Comparison of ENCODE assay signal across 2 cellular contexts in the genomic region with DNA sequence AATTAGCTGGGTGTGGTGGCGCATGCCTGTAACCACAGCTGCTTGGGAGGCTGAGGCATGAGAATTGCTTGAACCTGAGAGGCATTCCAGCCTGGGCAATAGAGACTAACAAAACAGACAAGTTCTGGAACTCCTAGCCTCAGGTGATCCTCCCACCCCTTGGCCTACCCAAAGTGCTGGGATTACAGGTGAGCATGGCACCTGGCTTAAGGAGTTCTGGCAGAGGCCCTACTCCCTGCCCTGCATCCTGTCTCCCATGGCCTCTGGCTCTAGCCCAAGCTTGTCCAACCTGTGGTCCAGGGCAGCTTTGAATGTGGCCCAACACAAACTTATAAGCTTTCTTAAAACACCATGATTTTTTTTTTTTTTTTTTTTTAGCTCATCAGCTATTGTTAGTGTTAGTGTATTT.
TF ChIP-seq lines count a peak whose summit lies in the region.

No MANE protein-coding gene starts in this region.

TF ChIP-seq in A549, 52 proteins besides CTCF, POLR2A, EP300 and RAD21 (continued from another document):
- TF ChIP-seq, protein P1, sequence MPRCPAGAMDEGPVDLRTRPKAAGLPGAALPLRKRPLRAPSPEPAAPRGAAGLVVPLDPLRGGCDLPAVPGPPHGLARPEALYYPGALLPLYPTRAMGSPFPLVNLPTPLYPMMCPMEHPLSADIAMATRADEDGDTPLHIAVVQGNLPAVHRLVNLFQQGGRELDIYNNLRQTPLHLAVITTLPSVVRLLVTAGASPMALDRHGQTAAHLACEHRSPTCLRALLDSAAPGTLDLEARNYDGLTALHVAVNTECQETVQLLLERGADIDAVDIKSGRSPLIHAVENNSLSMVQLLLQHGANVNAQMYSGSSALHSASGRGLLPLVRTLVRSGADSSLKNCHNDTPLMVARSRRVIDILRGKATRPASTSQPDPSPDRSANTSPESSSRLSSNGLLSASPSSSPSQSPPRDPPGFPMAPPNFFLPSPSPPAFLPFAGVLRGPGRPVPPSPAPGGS (IDR thresholded peaks at IDR 0.05), result no peak
TF ChIP-seq in A549: peak in this region for 1.

TF ChIP-seq in PFSK-1, 5 proteins besides CTCF, POLR2A, EP300 and RAD21:
- TF ChIP-seq, protein P2, sequence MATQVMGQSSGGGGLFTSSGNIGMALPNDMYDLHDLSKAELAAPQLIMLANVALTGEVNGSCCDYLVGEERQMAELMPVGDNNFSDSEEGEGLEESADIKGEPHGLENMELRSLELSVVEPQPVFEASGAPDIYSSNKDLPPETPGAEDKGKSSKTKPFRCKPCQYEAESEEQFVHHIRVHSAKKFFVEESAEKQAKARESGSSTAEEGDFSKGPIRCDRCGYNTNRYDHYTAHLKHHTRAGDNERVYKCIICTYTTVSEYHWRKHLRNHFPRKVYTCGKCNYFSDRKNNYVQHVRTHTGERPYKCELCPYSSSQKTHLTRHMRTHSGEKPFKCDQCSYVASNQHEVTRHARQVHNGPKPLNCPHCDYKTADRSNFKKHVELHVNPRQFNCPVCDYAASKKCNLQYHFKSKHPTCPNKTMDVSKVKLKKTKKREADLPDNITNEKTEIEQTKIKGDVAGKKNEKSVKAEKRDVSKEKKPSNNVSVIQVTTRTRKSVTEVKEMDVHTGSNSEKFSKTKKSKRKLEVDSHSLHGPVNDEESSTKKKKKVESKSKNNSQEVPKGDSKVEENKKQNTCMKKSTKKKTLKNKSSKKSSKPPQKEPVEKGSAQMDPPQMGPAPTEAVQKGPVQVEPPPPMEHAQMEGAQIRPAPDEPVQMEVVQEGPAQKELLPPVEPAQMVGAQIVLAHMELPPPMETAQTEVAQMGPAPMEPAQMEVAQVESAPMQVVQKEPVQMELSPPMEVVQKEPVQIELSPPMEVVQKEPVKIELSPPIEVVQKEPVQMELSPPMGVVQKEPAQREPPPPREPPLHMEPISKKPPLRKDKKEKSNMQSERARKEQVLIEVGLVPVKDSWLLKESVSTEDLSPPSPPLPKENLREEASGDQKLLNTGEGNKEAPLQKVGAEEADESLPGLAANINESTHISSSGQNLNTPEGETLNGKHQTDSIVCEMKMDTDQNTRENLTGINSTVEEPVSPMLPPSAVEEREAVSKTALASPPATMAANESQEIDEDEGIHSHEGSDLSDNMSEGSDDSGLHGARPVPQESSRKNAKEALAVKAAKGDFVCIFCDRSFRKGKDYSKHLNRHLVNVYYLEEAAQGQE (IDR thresholded peaks at IDR 0.05; ENCODE audit: insufficient read depth in 1 of 2, low read depth in 2 of 2, low read length in 2 of 2), result no peak
- TF ChIP-seq TAF1 (IDR thresholded peaks at IDR 0.05; ENCODE audit: borderline replicate concordance, insufficient read depth, low read length) (no peak), FOXP2 (optimal IDR thresholded peaks at IDR 0.05; ENCODE audit: borderline replicate concordance, extremely low read depth, extremely low read length, insufficient read depth) (no peak), POLR2AphosphoS5 (IDR thresholded peaks at IDR 0.05; ENCODE audit: low read depth, low read length) (peak; percentile 42; the same call in 1 of the 2 replicates), SIN3A (IDR thresholded peaks at IDR 0.05; ENCODE audit: borderline replicate concordance, insufficient read depth, low read length) (no peak)
TF ChIP-seq in PFSK-1: peak in this region for 1.
